ENCODE assay signal across 10 cellular contexts in genomic region chr7:116249969-116250553, GRCh38. TPM values are rescaled to one million over a fixed set of nuclear protein-coding genes. Genes with fewer than 3 reads are reported as not detected.
DNase-seq lines count a peak whose midpoint lies in the region; ATAC-seq and TF ChIP-seq lines count a peak whose summit lies in the region.
"Had no signal": no experiment of that assay in that cellular context is flagged by ENCODE, and none has a peak within 500 bp of the region (broad histone marks: within the 10 kb centered on the region; RNA-seq: fewer than 3 reads in every experiment).

No MANE protein-coding gene starts in this region.

- no peaks in the 10 kb centered on the region for H3K9me3 ChIP-seq in adipocyte (ENCODE audit: control insufficient read depth, low read length)
- no peaks in the 10 kb centered on the region for H3K9me3 ChIP-seq in liver (ENCODE audit: control insufficient read depth in 4 of 4, low read length in 3 of 4)

- peak; percentile 59 for ATAC-seq in stimulated activated naive CD8-positive, alpha-beta T cell treated with anti-CD3 and anti-CD28 coated beads, Interleukin-15, amount 100 ng/mL, for 72 hours
- ATAC-seq in stimulated activated naive CD8-positive, alpha-beta T cell treated with anti-CD3 and anti-CD28 coated beads, Interleukin-15, Interleukin-2, amounts not matched to agents 100 U/mL and 50 U/mL, for 24 hours = no peak
- no peak for ATAC-seq in HG02763 (IDR thresholded peaks at IDR 0.05; ENCODE audit: unreplicated experiment)

- H3K27ac ChIP-seq in liver (ENCODE audit: low read depth in 1 of 2, low read length in 2 of 2) = no peak overlapping the region

- peak; percentile 35 for TF ChIP-seq CTCF in liver (IDR thresholded peaks at IDR 0.05; ENCODE audit: low read depth, low read length, missing input control)

- CTCF ChIA-PET in activated CD4-positive, alpha-beta T cell treated with anti-CD3 and anti-CD28 coated beads, Interleukin-2, amount 10 ng/mL, durations not matched to agents 7 days and 5 days (lab: Charles Lee) = interaction anchor here (1.4 kb wide), 1 partner anchor 17 kb away, joined by 3 read pairs; no protein-coding TSS in a partner anchor

- TF ChIP-seq RAD21 in liver (IDR thresholded peaks at IDR 0.05) = peak; percentile 28 to 73

- H3K4me1 ChIP-seq in adipocyte (ENCODE audit: control insufficient read depth, insufficient read depth, low read length) (no peaks in the 10 kb centered on the region), liver (ENCODE audit: control insufficient read depth in 4 of 4, insufficient read depth in 4 of 4, low read length in 3 of 4) (no peaks in the 10 kb centered on the region)

- no peaks in the 10 kb centered on the region for H3K36me3 ChIP-seq in adipocyte (ENCODE audit: control insufficient read depth, insufficient read depth, low read length, severe bottlenecking)
- peaks cover 0 to 3% (median under 1%) of the 10 kb centered on the region in 4 donors for H3K36me3 ChIP-seq in liver (ENCODE audit: control insufficient read depth in 4 of 4, insufficient read depth in 3 of 4, low read depth in 1 of 4, low read length in 3 of 4)

- peak overlapping the region in 1 of 2 donors; percentile 2 for H3K27ac Mint-ChIP-seq in stimulated activated naive CD8-positive, alpha-beta T cell treated with anti-CD3 and anti-CD28 coated beads, Interleukin-15, amount 100 ng/mL, for 72 hours
- no peak overlapping the region for H3K27ac Mint-ChIP-seq in activated CD4-positive, alpha-beta T cell treated with anti-CD3 and anti-CD28 coated beads, Interleukin-2, amount 10 ng/mL, durations not matched to agents 7 days and 5 days
- H3K27ac Mint-ChIP-seq: dendritic cell treated with granulocyte-macrophage colony-stimulating factor and Interleukin-4, amounts not matched to agents 40 ng/mL and 50 ng/mL, for 4 days; stimulated activated naive CD8-positive, alpha-beta T cell treated with anti-CD3 and anti-CD28 coated beads, Interleukin-15, Interleukin-2, amounts not matched to agents 100 ng/mL and 50 ng/mL, for 24 hours had no signal

- H3K27me3 Mint-ChIP-seq in stimulated activated naive CD8-positive, alpha-beta T cell treated with anti-CD3 and anti-CD28 coated beads, Interleukin-15, amount 100 ng/mL, for 72 hours = no peaks in the 10 kb centered on the region
- no peaks in the 10 kb centered on the region for H3K27me3 Mint-ChIP-seq in activated CD4-positive, alpha-beta T cell treated with anti-CD3 and anti-CD28 coated beads, Interleukin-2, amount 10 ng/mL, durations not matched to agents 7 days and 5 days
- H3K27me3 Mint-ChIP-seq: dendritic cell treated with granulocyte-macrophage colony-stimulating factor and Interleukin-4, amounts not matched to agents 40 ng/mL and 50 ng/mL, for 4 days; stimulated activated naive CD8-positive, alpha-beta T cell treated with anti-CD3 and anti-CD28 coated beads, Interleukin-15, Interleukin-2, amounts not matched to agents 100 ng/mL and 50 ng/mL, for 24 hours had no signal

- peaks cover 4 to 6% of the 10 kb centered on the region in 2 donors for H3K9me3 Mint-ChIP-seq in stimulated activated naive CD8-positive, alpha-beta T cell treated with anti-CD3 and anti-CD28 coated beads, Interleukin-15, amount 100 ng/mL, for 72 hours
- peaks cover 5% of the 10 kb centered on the region for H3K9me3 Mint-ChIP-seq in activated CD4-positive, alpha-beta T cell treated with anti-CD3 and anti-CD28 coated beads, Interleukin-2, amount 10 ng/mL, durations not matched to agents 7 days and 5 days

- no peak for DNase-seq in stimulated activated naive CD8-positive, alpha-beta T cell treated with anti-CD3 and anti-CD28 coated beads, Interleukin-15, amount 100 ng/mL, for 72 hours
- DNase-seq in stimulated activated naive CD8-positive, alpha-beta T cell treated with anti-CD3 and anti-CD28 coated beads, Interleukin-15, Interleukin-2, amounts not matched to agents 100 U/mL and 50 U/mL, for 24 hours = no peak
- DNase-seq in HT-29 (ENCODE audit: low spot score) (peak; percentile 76), adipocyte (ENCODE audit: low read depth) (peak; percentile 35)
- DNase-seq in activated CD4-positive, alpha-beta T cell treated with anti-CD3 and anti-CD28 coated beads, Interleukin-2, amount 10 ng/mL, durations not matched to agents 7 days and 5 days = no peak
- DNase-seq in activated CD4-positive, alpha-beta T cell treated with anti-CD3 and anti-CD28 coated beads for 48 hours = no peak

- peaks cover 22% of the 10 kb centered on the region for H3K4me1 Mint-ChIP-seq in stimulated activated naive CD8-positive, alpha-beta T cell treated with anti-CD3 and anti-CD28 coated beads, Interleukin-15, amount 100 ng/mL, for 72 hours
- peaks cover 19% of the 10 kb centered on the region for H3K4me1 Mint-ChIP-seq in activated CD4-positive, alpha-beta T cell treated with anti-CD3 and anti-CD28 coated beads, Interleukin-2, amount 10 ng/mL, durations not matched to agents 7 days and 5 days

- H3K4me3 Mint-ChIP-seq in stimulated activated naive CD8-positive, alpha-beta T cell treated with anti-CD3 and anti-CD28 coated beads, Interleukin-15, amount 100 ng/mL, for 72 hours = no peak overlapping the region
- H3K4me3 Mint-ChIP-seq in activated CD4-positive, alpha-beta T cell treated with anti-CD3 and anti-CD28 coated beads, Interleukin-2, amount 10 ng/mL, durations not matched to agents 7 days and 5 days = no peak overlapping the region
- H3K4me3 Mint-ChIP-seq: dendritic cell treated with granulocyte-macrophage colony-stimulating factor and Interleukin-4, amounts not matched to agents 40 ng/mL and 50 ng/mL, for 4 days; stimulated activated naive CD8-positive, alpha-beta T cell treated with anti-CD3 and anti-CD28 coated beads, Interleukin-15, Interleukin-2, amounts not matched to agents 100 ng/mL and 50 ng/mL, for 24 hours had no signal

- H3K4me3 ChIP-seq in adipocyte (ENCODE audit: low read length) (no peak overlapping the region), liver (ENCODE audit: low read depth in 1 of 3, low read length in 3 of 3) (no peak overlapping the region)

- WGBS in liver = 93% methylated on average over 3 of the region's 3 CpGs

- POLR2A ChIA-PET in activated CD4-positive, alpha-beta T cell treated with anti-CD3 and anti-CD28 coated beads, Interleukin-2, amount 10 ng/mL, durations not matched to agents 7 days and 5 days (lab: Charles Lee) = no interaction called here

- no peak overlapping the region for H3K9ac ChIP-seq in adipocyte (ENCODE audit: low read length)
- H3K9ac ChIP-seq in liver (ENCODE audit: low read depth in 1 of 2, low read length in 2 of 2) = no peak overlapping the region

- peaks cover 71% of the 10 kb centered on the region for H3K36me3 Mint-ChIP-seq in activated CD4-positive, alpha-beta T cell treated with anti-CD3 and anti-CD28 coated beads, Interleukin-2, amount 10 ng/mL, durations not matched to agents 7 days and 5 days (ENCODE audit: low read depth)

- H3K27me3 ChIP-seq in adipocyte (replicated peaks; ENCODE audit: control insufficient read depth, insufficient read depth, low read length) (no peaks in the 10 kb centered on the region), liver (ENCODE audit: control insufficient read depth in 4 of 4, insufficient read depth in 4 of 4, low read length in 3 of 4) (no peaks in the 10 kb centered on the region)

TF ChIP-seq in liver, 16 proteins besides CTCF, POLR2A, EP300 and RAD21:
- TF ChIP-seq SP1 (IDR thresholded peaks at IDR 0.05) = no peak
- no peak for TF ChIP-seq NR2F2 (IDR thresholded peaks at IDR 0.05)

RNA-seq across cellular contexts. Expression of gene TES, which starts 39.7 kb away (rescaled TPM):
- 91.9 and 96.7 TPM in 2 replicates for total RNA-seq in HT-29 (2014; rRNA removed; shearing (Covaris generic))
- total RNA-seq in liver = 10 to 100 TPM in 1 of 2 donors, 1 to 10 TPM in 1; 9.2 to 11.8 TPM
- 1 to 10 TPM; 5.7 to 5.8 TPM for polyA plus RNA-seq in liver
- 100 to 1,000 TPM; 139 to 140 TPM for total RNA-seq in activated CD4-positive, alpha-beta T cell treated with anti-CD3 and anti-CD28 coated beads, Interleukin-2, amount 10 ng/mL, durations not matched to agents 7 days and 5 days

Comparison
In these comparisons a context has a peak if more than half of its experiments do, and no peak if none do; other contexts are left out.
1. DNase-seq: peak in HT-29 (single experiment) and adipocyte (single experiment); none in stimulated activated naive CD8-positive, alpha-beta T cell treated with anti-CD3 and anti-CD28 coated beads, Interleukin-15, amount 100 ng/mL, for 72 hours (0 of 2), stimulated activated naive CD8-positive, alpha-beta T cell treated with anti-CD3 and anti-CD28 coated beads, Interleukin-15, Interleukin-2, amounts not matched to agents 100 U/mL and 50 U/mL, for 24 hours (single experiment), activated CD4-positive, alpha-beta T cell treated with anti-CD3 and anti-CD28 coated beads, Interleukin-2, amount 10 ng/mL, durations not matched to agents 7 days and 5 days (single experiment) and activated CD4-positive, alpha-beta T cell treated with anti-CD3 and anti-CD28 coated beads for 48 hours (single experiment).